10 cellular contexts compared by ENCODE assay signal in genomic region chr9:75085640-75086039, GRCh38. TPM values are rescaled to one million over a fixed set of nuclear protein-coding genes. Genes with fewer than 3 reads are reported as not detected.
DNase-seq lines count a peak whose midpoint lies in the region; ATAC-seq and TF ChIP-seq lines count a peak whose summit lies in the region.
"Had no signal": no experiment of that assay in that cellular context is flagged by ENCODE, and none has a peak within 500 bp of the region (broad histone marks: within the 10 kb centered on the region; RNA-seq: fewer than 3 reads in every experiment).

No MANE protein-coding gene starts in this region.

- peaks cover 16% of the 10 kb centered on the region; the same call in 1 of the 2 replicates for H4K20me1 ChIP-seq in BLaER1
- no peaks in the 10 kb centered on the region for H4K20me1 ChIP-seq in KMS-11 (ENCODE audit: insufficient read depth)

- peaks cover 16% of the 10 kb centered on the region for H3K36me3 ChIP-seq in BLaER1
- no peaks in the 10 kb centered on the region for H3K36me3 ChIP-seq in KMS-11 (ENCODE audit: insufficient read depth)
- H3K36me3 ChIP-seq in SJCRH30, result peaks cover 18% of the 10 kb centered on the region; the same call in 1 of the 2 replicates
- H3K36me3 ChIP-seq in MG63, result no peaks in the 10 kb centered on the region

- H2AFZ ChIP-seq in KMS-11 (ENCODE audit: low read depth), result no peak overlapping the region

- H3K4me3 Mint-ChIP-seq in brain, result peak overlapping the region in 4 of 5 experiments; percentile 42 to 63 (median 52)
- peak overlapping the region; percentile 87 for H3K4me3 Mint-ChIP-seq in natural killer cell treated with Interleukin-12 subunit alpha and Interleukin-12 subunit beta and Interleukin-15 and Interleukin-18, amount 100 ng/mL, for 72 hours

- peaks cover 50% of the 10 kb centered on the region for H3K79me2 ChIP-seq in KMS-11 (ENCODE audit: insufficient read depth, low read depth)

- TF ChIP-seq CTCF in KMS-11 (conservative IDR thresholded peaks at IDR 0.05; ENCODE audit: low read depth, low read length) (no peak), brain (conservative IDR thresholded peaks at IDR 0.05) (no peak), GM10266 (IDR thresholded peaks at IDR 0.05; ENCODE audit: control insufficient read depth, insufficient read depth, low read depth, missing control alignments) (no peak)

- no peak overlapping the region for H3K9ac ChIP-seq in BLaER1
- peak overlapping the region; percentile 89; the same call in 1 of the 2 replicates for H3K9ac ChIP-seq in KMS-11

- peaks cover 42% of the 10 kb centered on the region for H3K4me1 ChIP-seq in BLaER1
- peaks cover 48% of the 10 kb centered on the region for H3K4me1 ChIP-seq in KMS-11 (ENCODE audit: low read depth, poor library complexity, severe bottlenecking)
- H3K4me1 ChIP-seq in SJCRH30, result peaks cover 11% of the 10 kb centered on the region

- H3K9me3 Mint-ChIP-seq in brain, result no peaks in the 10 kb centered on the region
- H3K9me3 Mint-ChIP-seq in natural killer cell treated with Interleukin-12 subunit alpha and Interleukin-12 subunit beta and Interleukin-15 and Interleukin-18, amount 100 ng/mL, for 72 hours, result no peaks in the 10 kb centered on the region

- H3K4me3 ChIP-seq in BLaER1, result no peak overlapping the region
- no peak overlapping the region for H3K4me3 ChIP-seq in KMS-11 (IDR thresholded peaks at IDR 0.05; ENCODE audit: insufficient read depth, low read depth, low read length)
- no peak overlapping the region for H3K4me3 ChIP-seq in SJCRH30
- no peak overlapping the region for H3K4me3 ChIP-seq in MG63

- H3K9me3 ChIP-seq in BLaER1 (no peaks in the 10 kb centered on the region), SJCRH30 (replicated peaks) (no peaks in the 10 kb centered on the region), MG63 (no peaks in the 10 kb centered on the region)

- no peak for DNase-seq in natural killer cell treated with Interleukin-12 subunit alpha and Interleukin-12 subunit beta and Interleukin-15 and Interleukin-18, amount 100 ng/mL, for 72 hours (ENCODE audit: low spot score)
- DNase-seq in SJCRH30, result no peak
- no peak for DNase-seq in Ammon's horn (ENCODE audit: low spot score)
- no peak for DNase-seq in MG63
- no peak for DNase-seq in GM10266 (ENCODE audit: extremely low spot score)
- DNase-seq: activated CD4-positive, alpha-beta T cell treated with anti-CD3 and anti-CD28 coated beads, Interleukin-2, amount 50 U/mL, for 1 hour; NCI-H1930 had no signal

- peak overlapping the region in 1 of 5 experiments; percentile 33 for H3K27ac Mint-ChIP-seq in brain
- H3K27ac Mint-ChIP-seq in natural killer cell treated with Interleukin-12 subunit alpha and Interleukin-12 subunit beta and Interleukin-15 and Interleukin-18, amount 100 ng/mL, for 72 hours, result peak overlapping the region; percentile 61 to 91

- peak overlapping the region; percentile 74 for H3K4me2 ChIP-seq in BLaER1
- H3K4me2 ChIP-seq in KMS-11, result peak overlapping the region; percentile 85

- no peak overlapping the region for H3K27ac ChIP-seq in BLaER1
- H3K27ac ChIP-seq in KMS-11, result peak overlapping the region; percentile 93
- H3K27ac ChIP-seq in SJCRH30, result no peak overlapping the region

- peaks cover 33% of the 10 kb centered on the region for H3K4me1 Mint-ChIP-seq in brain
- H3K4me1 Mint-ChIP-seq in natural killer cell treated with Interleukin-12 subunit alpha and Interleukin-12 subunit beta and Interleukin-15 and Interleukin-18, amount 100 ng/mL, for 72 hours (ENCODE audit: low read depth in 2 of 2), result peaks cover 45 to 58% of the 10 kb centered on the region in 2 donors

- H3K36me3 Mint-ChIP-seq in brain, result no peaks in the 10 kb centered on the region
- H3K36me3 Mint-ChIP-seq in natural killer cell treated with Interleukin-12 subunit alpha and Interleukin-12 subunit beta and Interleukin-15 and Interleukin-18, amount 100 ng/mL, for 72 hours, result peaks cover 26% of the 10 kb centered on the region

- peaks cover 15% of the 10 kb centered on the region for H3K27me3 Mint-ChIP-seq in brain
- H3K27me3 Mint-ChIP-seq in natural killer cell treated with Interleukin-12 subunit alpha and Interleukin-12 subunit beta and Interleukin-15 and Interleukin-18, amount 100 ng/mL, for 72 hours, result no peaks in the 10 kb centered on the region

- no peaks in the 10 kb centered on the region; the same call in 1 of the 2 replicates for H3K27me3 ChIP-seq in BLaER1
- no peaks in the 10 kb centered on the region for H3K27me3 ChIP-seq in KMS-11 (ENCODE audit: insufficient read depth, low read depth)
- no peaks in the 10 kb centered on the region for H3K27me3 ChIP-seq in SJCRH30
- H3K27me3 ChIP-seq in MG63, result no peaks in the 10 kb centered on the region

- no peak for ATAC-seq in natural killer cell treated with Interleukin-12 subunit alpha and Interleukin-12 subunit beta and Interleukin-15 and Interleukin-18, amount 100 ng/mL, for 72 hours

RNA-seq across cellular contexts. Expression of gene NMRK1, which starts 2.3 kb away (rescaled TPM):
- polyA plus RNA-seq in brain (ENCODE audit: insufficient read depth, low read depth, low replicate concordance), result 10.4 TPM
- total RNA-seq in natural killer cell treated with Interleukin-12 subunit alpha and Interleukin-12 subunit beta and Interleukin-15 and Interleukin-18, amount 100 ng/mL, for 72 hours, result 10 to 100 TPM; 24.0 to 27.2 TPM
- total RNA-seq in SJCRH30 (2014; rRNA removed; shearing (Covaris generic)), result 53.3 and 55.0 TPM in 2 replicates
- total RNA-seq in MG63 (2014; rRNA removed; shearing (Covaris generic); ENCODE audit: low replicate concordance), result 17.3 and 19.8 TPM in 2 replicates

RNA-seq across cellular contexts. Expression of gene OSTF1, which starts 2.7 kb away (rescaled TPM):
- polyA plus RNA-seq in brain (ENCODE audit: insufficient read depth, low read depth, low replicate concordance), result 28.3 TPM
- total RNA-seq in natural killer cell treated with Interleukin-12 subunit alpha and Interleukin-12 subunit beta and Interleukin-15 and Interleukin-18, amount 100 ng/mL, for 72 hours, result 100 to 1,000 TPM; 144 to 184 TPM
- 49.2 and 49.6 TPM in 2 replicates for total RNA-seq in SJCRH30 (2014; rRNA removed; shearing (Covaris generic))
- 18.6 and 23.0 TPM in 2 replicates for total RNA-seq in MG63 (2014; rRNA removed; shearing (Covaris generic); ENCODE audit: low replicate concordance)

RNA-seq across cellular contexts. Expression of gene CARNMT1, which starts 57.5 kb away (rescaled TPM):
- polyA plus RNA-seq in brain (ENCODE audit: insufficient read depth, low read depth, low replicate concordance), result 1.3 TPM
- total RNA-seq in natural killer cell treated with Interleukin-12 subunit alpha and Interleukin-12 subunit beta and Interleukin-15 and Interleukin-18, amount 100 ng/mL, for 72 hours, result 10 to 100 TPM; 28.7 to 30.5 TPM
- 30.0 and 31.7 TPM in 2 replicates for total RNA-seq in SJCRH30 (2014; rRNA removed; shearing (Covaris generic))
- 8.6 and 19.8 TPM in 2 replicates for total RNA-seq in MG63 (2014; rRNA removed; shearing (Covaris generic); ENCODE audit: low replicate concordance)
